Comparison of ENCODE assay signal across 19 cellular contexts in genomic region chr5:165620394-165620793, GRCh38.
DNase-seq lines count a peak whose midpoint lies in the region; TF ChIP-seq lines count a peak whose summit lies in the region.
"Had no signal": no experiment of that assay in that cellular context is flagged by ENCODE, and none has a peak within 500 bp of the region (broad histone marks: within the 10 kb centered on the region; RNA-seq: fewer than 3 reads in every experiment).

No MANE protein-coding gene starts in this region.

- H3K4me3 ChIP-seq in fibroblast of villous mesenchyme (ENCODE audit: low read depth, low read length): no peak overlapping the region
- H3K4me3 ChIP-seq: ascending aorta had no signal

- TF ChIP-seq CTCF in fibroblast of villous mesenchyme (IDR thresholded peaks at IDR 0.05; ENCODE audit: insufficient read depth, low read depth, low read length) (no peak), nephron progenitor cell (IDR thresholded peaks at IDR 0.05) (no peak)

- H3K27me3 Mint-ChIP-seq in activated CD4-positive, alpha-beta T cell treated with anti-CD3 and anti-CD28 coated beads, Interleukin-2, amount 10 ng/mL, durations not matched to agents 24 days and 14 days: no peaks in the 10 kb centered on the region
- H3K27me3 Mint-ChIP-seq in nephron progenitor cell (ENCODE audit: low read depth, poor library complexity): no peaks in the 10 kb centered on the region
- H3K27me3 Mint-ChIP-seq: stimulated activated memory B cell treated with anti-CD40 and anti-IgM and Interleukin-4, amounts not matched to agents 10 μg/mL and 1 μg/mL and 100 μg/mL, for 72 hours had no signal

- no peaks in the 10 kb centered on the region for H3K9me3 Mint-ChIP-seq in activated CD4-positive, alpha-beta T cell treated with anti-CD3 and anti-CD28 coated beads, Interleukin-2, amount 10 ng/mL, durations not matched to agents 24 days and 14 days
- peaks cover 2% of the 10 kb centered on the region for H3K9me3 Mint-ChIP-seq in nephron progenitor cell

- DNase-seq in HCEC 1CT (peak; percentile 67), amniotic epithelial cell (ENCODE audit: low read depth) (peak; percentile 99), fibroblast of villous mesenchyme (ENCODE audit: low read depth) (peak; percentile 37), pons (ENCODE audit: low spot score) (peak; percentile 46), nephron progenitor cell (no peak), amniotic stem cell (lab: John Stamatoyannopoulos, UW) (no peak)
- DNase-seq in activated CD4-positive, alpha-beta T cell treated with anti-CD3 and anti-CD28 coated beads, Interleukin-2, amount 10 ng/mL, durations not matched to agents 24 days and 14 days: no peak
- DNase-seq in stimulated activated CD4-positive, alpha-beta T cell treated with anti-CD3 and anti-CD28 coated beads, Interleukin-4, amount 100 ng/mL, for 1 hour: no peak
- DNase-seq: activated CD4-positive, alpha-beta T cell treated with anti-CD3 and anti-CD28 coated beads for 48 hours; activated naive CD4-positive, alpha-beta T cell treated with anti-CD3 and anti-CD28 coated beads, Interleukin-2, amount 50 U/mL, for 16 hours; EL; NCI-H1105 treated with DMSO at 0.1 percent for 48 hours; NCI-H2081 treated with DMSO at 0.1 percent for 48 hours; NCI-H345; NCI-H82; nucleus accumbens; SHP77 had no signal

- no peak overlapping the region for H3K4me3 Mint-ChIP-seq in activated CD4-positive, alpha-beta T cell treated with anti-CD3 and anti-CD28 coated beads, Interleukin-2, amount 10 ng/mL, durations not matched to agents 24 days and 14 days
- no peak overlapping the region for H3K4me3 Mint-ChIP-seq in nephron progenitor cell
- H3K4me3 Mint-ChIP-seq: stimulated activated memory B cell treated with anti-CD40 and anti-IgM and Interleukin-4, amounts not matched to agents 10 μg/mL and 1 μg/mL and 100 μg/mL, for 72 hours had no signal

- H3K4me1 Mint-ChIP-seq in activated CD4-positive, alpha-beta T cell treated with anti-CD3 and anti-CD28 coated beads, Interleukin-2, amount 10 ng/mL, durations not matched to agents 24 days and 14 days: peaks cover 5% of the 10 kb centered on the region
- H3K4me1 Mint-ChIP-seq in nephron progenitor cell: no peaks in the 10 kb centered on the region

- intact Hi-C loops in activated CD4-positive, alpha-beta T cell treated with anti-CD3 and anti-CD28 coated beads, Interleukin-2, amount 10 ng/mL, durations not matched to agents 24 days and 14 days (cut with micrococcal nuclease): no loop called here

- H3K27ac Mint-ChIP-seq in activated CD4-positive, alpha-beta T cell treated with anti-CD3 and anti-CD28 coated beads, Interleukin-2, amount 10 ng/mL, durations not matched to agents 24 days and 14 days: no peak overlapping the region
- no peak overlapping the region for H3K27ac Mint-ChIP-seq in nephron progenitor cell
- H3K27ac Mint-ChIP-seq: stimulated activated memory B cell treated with anti-CD40 and anti-IgM and Interleukin-4, amounts not matched to agents 10 μg/mL and 1 μg/mL and 100 μg/mL, for 72 hours had no signal

- H3K36me3 Mint-ChIP-seq in activated CD4-positive, alpha-beta T cell treated with anti-CD3 and anti-CD28 coated beads, Interleukin-2, amount 10 ng/mL, durations not matched to agents 24 days and 14 days (ENCODE audit: low read depth): no peaks in the 10 kb centered on the region
- no peaks in the 10 kb centered on the region for H3K36me3 Mint-ChIP-seq in nephron progenitor cell (ENCODE audit: low read depth)
- H3K36me3 Mint-ChIP-seq: stimulated activated memory B cell treated with anti-CD40 and anti-IgM and Interleukin-4, amounts not matched to agents 10 μg/mL and 1 μg/mL and 100 μg/mL, for 72 hours had no signal

Comparison
In these comparisons a context has a peak if more than half of its experiments do, and no peak if none do; other contexts are left out.
1. DNase-seq: peak in HCEC 1CT (single experiment), amniotic epithelial cell (single experiment), fibroblast of villous mesenchyme (single experiment) and pons (single experiment); none in activated CD4-positive, alpha-beta T cell treated with anti-CD3 and anti-CD28 coated beads, Interleukin-2, amount 10 ng/mL, durations not matched to agents 24 days and 14 days (single experiment), nephron progenitor cell (single experiment), stimulated activated CD4-positive, alpha-beta T cell treated with anti-CD3 and anti-CD28 coated beads, Interleukin-4, amount 100 ng/mL, for 1 hour (single experiment) and amniotic stem cell (single experiment).